In genomic region chr4:7366180-7366957, GRCh38 we compare ENCODE assay signal across 18 cellular contexts.
DNase-seq lines count a peak whose midpoint lies in the region; ATAC-seq and TF ChIP-seq lines count a peak whose summit lies in the region.
"Had no signal": no experiment of that assay in that cellular context is flagged by ENCODE, and none has a peak within 500 bp of the region (broad histone marks: within the 10 kb centered on the region; RNA-seq: fewer than 3 reads in every experiment).

No MANE protein-coding gene starts in this region.

- intact Hi-C loops in CD4-positive, alpha-beta T cell (cut with DNase I, micrococcal nuclease), result no loop called here
- intact Hi-C loops in activated CD8-positive, alpha-beta T cell treated with anti-CD3 and anti-CD28 coated beads for 36 hours (cut with micrococcal nuclease), result no loop called here

- H3K27me3 ChIP-seq in layer of hippocampus (ENCODE audit: control insufficient read depth, insufficient read depth, low read length), result no peaks in the 10 kb centered on the region
- H3K27me3 ChIP-seq in CD4-positive, alpha-beta T cell (ENCODE audit: control insufficient read depth, insufficient read depth, low read length), result no peaks in the 10 kb centered on the region
- H3K27me3 ChIP-seq: colonic mucosa had no signal

- no peaks in the 10 kb centered on the region for H3K9me3 ChIP-seq in CD4-positive, alpha-beta T cell (ENCODE audit: control insufficient read depth, low read length)
- H3K9me3 ChIP-seq: A549, colonic mucosa had no signal

- H3K27ac ChIP-seq in layer of hippocampus (ENCODE audit: low read depth, low read length), result peak overlapping the region; percentile 98
- H3K27ac ChIP-seq in temporal lobe (ENCODE audit: low read depth, low read length), result peak overlapping the region; percentile 95
- no peak overlapping the region for H3K27ac ChIP-seq in CD4-positive, alpha-beta T cell (ENCODE audit: low read depth, low read length)
- H3K27ac ChIP-seq: A549, colonic mucosa, HL-60, PC-9 had no signal

- no peaks in the 10 kb centered on the region for H3K4me1 Mint-ChIP-seq in CD4-positive, alpha-beta T cell (ENCODE audit: low read depth)
- no peaks in the 10 kb centered on the region for H3K4me1 Mint-ChIP-seq in activated CD8-positive, alpha-beta T cell treated with anti-CD3 and anti-CD28 coated beads for 36 hours (ENCODE audit: low read depth)

- no peaks in the 10 kb centered on the region for H3K9me3 Mint-ChIP-seq in CD4-positive, alpha-beta T cell
- no peaks in the 10 kb centered on the region for H3K9me3 Mint-ChIP-seq in activated CD8-positive, alpha-beta T cell treated with anti-CD3 and anti-CD28 coated beads for 36 hours
- H3K9me3 Mint-ChIP-seq: stimulated activated naive CD8-positive, alpha-beta T cell treated with anti-CD3 and anti-CD28 coated beads, Interleukin-15, Interleukin-2, amounts not matched to agents 100 ng/mL and 50 ng/mL, for 24 hours; T-helper 2 cell treated with Interferon-gamma antibody and Interleukin-4, amounts not matched to agents 5 μg/mL and 100 μg/mL, for 36 hours had no signal

- no peak overlapping the region for H3K27ac Mint-ChIP-seq in CD4-positive, alpha-beta T cell
- H3K27ac Mint-ChIP-seq in activated CD8-positive, alpha-beta T cell treated with anti-CD3 and anti-CD28 coated beads for 36 hours, result no peak overlapping the region
- H3K27ac Mint-ChIP-seq: activated T-cell treated with anti-CD3 and anti-CD28 coated beads, Interleukin-2, amount 50 U/mL, for 72 hours; stimulated activated naive CD8-positive, alpha-beta T cell treated with anti-CD3 and anti-CD28 coated beads, Interleukin-15, Interleukin-2, amounts not matched to agents 100 ng/mL and 50 ng/mL, for 24 hours; T-helper 2 cell treated with Interferon-gamma antibody and Interleukin-4, amounts not matched to agents 5 μg/mL and 100 μg/mL, for 36 hours had no signal

- H3K36me3 Mint-ChIP-seq in CD4-positive, alpha-beta T cell (ENCODE audit: low read depth), result no peaks in the 10 kb centered on the region
- H3K36me3 Mint-ChIP-seq in activated CD8-positive, alpha-beta T cell treated with anti-CD3 and anti-CD28 coated beads for 36 hours (ENCODE audit: low read depth), result no peaks in the 10 kb centered on the region

- DNase-seq in NCI-H2107 (lab: John Stamatoyannopoulos, UW), result peak; percentile 3
- no peak for DNase-seq in NCI-H2107 treated with DMSO at 0.1 percent for 48 hours (lab: John Stamatoyannopoulos, UW; ENCODE audit: unreplicated experiment)
- DNase-seq in NCI-H2196 treated with DMSO at 0.1 percent for 48 hours (lab: John Stamatoyannopoulos, UW; ENCODE audit: unreplicated experiment), result peak; percentile 65
- no peak for DNase-seq in CD4-positive, alpha-beta T cell
- no peak for DNase-seq in NCI-H446 (lab: John Stamatoyannopoulos, UW)
- no peak for DNase-seq in activated CD8-positive, alpha-beta T cell treated with anti-CD3 and anti-CD28 coated beads for 36 hours
- DNase-seq: activated naive CD4-positive, alpha-beta T cell treated with anti-CD3 and anti-CD28 coated beads, Interleukin-2, amount 50 U/mL, for 16 hours; activated T-cell treated with anti-CD3 and anti-CD28 coated beads, Interleukin-2, amount 50 U/mL, for 72 hours; colonic mucosa; NCI-H526 treated with DMSO at 0.1 percent for 48 hours; PC-9; stimulated activated CD4-positive, alpha-beta T cell treated with anti-CD3 and anti-CD28 coated beads, Interleukin-2, amount 100 ng/mL, for 24 hours had no signal

- CTCF ChIA-PET in CD4-positive, alpha-beta T cell (lab: Charles Lee), result no interaction called here
- CTCF ChIA-PET in activated CD8-positive, alpha-beta T cell treated with anti-CD3 and anti-CD28 coated beads for 36 hours (lab: Charles Lee), result no interaction called here

- no peak overlapping the region for H3K4me3 Mint-ChIP-seq in CD4-positive, alpha-beta T cell
- H3K4me3 Mint-ChIP-seq in activated CD8-positive, alpha-beta T cell treated with anti-CD3 and anti-CD28 coated beads for 36 hours, result no peak overlapping the region
- H3K4me3 Mint-ChIP-seq: activated T-cell treated with anti-CD3 and anti-CD28 coated beads, Interleukin-2, amount 50 U/mL, for 72 hours; stimulated activated naive CD8-positive, alpha-beta T cell treated with anti-CD3 and anti-CD28 coated beads, Interleukin-15, Interleukin-2, amounts not matched to agents 100 ng/mL and 50 ng/mL, for 24 hours; T-helper 2 cell treated with Interferon-gamma antibody and Interleukin-4, amounts not matched to agents 5 μg/mL and 100 μg/mL, for 36 hours had no signal

- no peaks in the 10 kb centered on the region for H3K27me3 Mint-ChIP-seq in CD4-positive, alpha-beta T cell
- no peaks in the 10 kb centered on the region for H3K27me3 Mint-ChIP-seq in activated CD8-positive, alpha-beta T cell treated with anti-CD3 and anti-CD28 coated beads for 36 hours
- H3K27me3 Mint-ChIP-seq: stimulated activated naive CD8-positive, alpha-beta T cell treated with anti-CD3 and anti-CD28 coated beads, Interleukin-15, Interleukin-2, amounts not matched to agents 100 ng/mL and 50 ng/mL, for 24 hours had no signal

- POLR2A ChIA-PET in CD4-positive, alpha-beta T cell (lab: Charles Lee), result no interaction called here
- POLR2A ChIA-PET in activated CD8-positive, alpha-beta T cell treated with anti-CD3 and anti-CD28 coated beads for 36 hours (lab: Charles Lee), result no interaction called here

- ATAC-seq in CD4-positive, alpha-beta T cell (ENCODE audit: poor library complexity), result no peak
- no peak for ATAC-seq in activated CD8-positive, alpha-beta T cell treated with anti-CD3 and anti-CD28 coated beads for 36 hours
- ATAC-seq: A549; activated T-cell treated with anti-CD3 and anti-CD28 coated beads, Interleukin-2, amount 50 U/mL, for 72 hours had no signal

- TF ChIP-seq CTCF in CD4-positive, alpha-beta T cell (IDR thresholded peaks at IDR 0.05), result no peak
- TF ChIP-seq CTCF in activated CD8-positive, alpha-beta T cell treated with anti-CD3 and anti-CD28 coated beads for 36 hours (IDR thresholded peaks at IDR 0.05), result no peak

Comparison
In these comparisons a context has a peak if more than half of its experiments do, and no peak if none do; other contexts are left out.
1. DNase-seq: peak in NCI-H2107 (single experiment) and NCI-H2196 treated with DMSO at 0.1 percent for 48 hours (single experiment); none in NCI-H2107 treated with DMSO at 0.1 percent for 48 hours (single experiment), CD4-positive, alpha-beta T cell (0 of 10), NCI-H446 (0 of 2) and activated CD8-positive, alpha-beta T cell treated with anti-CD3 and anti-CD28 coated beads for 36 hours (single experiment).